Comparison of ENCODE assay signal across 13 cellular contexts in genomic region chr11:6694229-6694535, GRCh38. TPM values are rescaled to one million over a fixed set of nuclear protein-coding genes. Genes with fewer than 3 reads are reported as not detected.
DNase-seq lines count a peak whose midpoint lies in the region; ATAC-seq and TF ChIP-seq lines count a peak whose summit lies in the region.
"Had no signal": no experiment of that assay in that cellular context is flagged by ENCODE, and none has a peak within 500 bp of the region (broad histone marks: within the 10 kb centered on the region; RNA-seq: fewer than 3 reads in every experiment).

No MANE protein-coding gene starts in this region.

- no peak for TF ChIP-seq POLR2A in upper lobe of left lung (IDR thresholded peaks at IDR 0.05)

- H3K9me3 ChIP-seq in right atrium auricular region, result no peaks in the 10 kb centered on the region
- no peaks in the 10 kb centered on the region for H3K9me3 ChIP-seq in upper lobe of left lung
- H3K9me3 ChIP-seq: colonic mucosa had no signal

- H3K27ac ChIP-seq in right atrium auricular region, result peak overlapping the region; percentile 71
- H3K27ac ChIP-seq in upper lobe of left lung, result peak overlapping the region; percentile 64 to 83 (median 72)

- H3K36me3 ChIP-seq in right atrium auricular region (no peaks in the 10 kb centered on the region), upper lobe of left lung (no peaks in the 10 kb centered on the region)
- H3K36me3 ChIP-seq: colonic mucosa had no signal

- DNase-seq in right atrium auricular region (ENCODE audit: low spot score) (no peak), left cardiac atrium (no peak), mesothelial cell of epicardium (ENCODE audit: low spot score in 2 of 2, unreplicated experiment in 2 of 2) (no peak), upper lobe of left lung (no peak), GOT3 (lab: John Stamatoyannopoulos, UW) (no peak), NCI-H526 (lab: John Stamatoyannopoulos, UW) (no peak), NCI-H774 (lab: John Stamatoyannopoulos, UW) (no peak)
- DNase-seq: activated B cell treated with CpG ODN at 0.5 μM for 24 hours, H9, NCI-H1930, NCI-H524 had no signal

- TF ChIP-seq EP300 in upper lobe of left lung (IDR thresholded peaks at IDR 0.05), result no peak

- peak overlapping the region; percentile 76 for H3K27ac Mint-ChIP-seq in activated naive CD8-positive, alpha-beta T cell
- H3K27ac Mint-ChIP-seq in mesothelial cell of epicardium, result peak overlapping the region; percentile 16
- H3K27ac Mint-ChIP-seq: activated B cell treated with CpG ODN at 0.5 μM for 24 hours, H9 had no signal

- no peaks in the 10 kb centered on the region for H3K27me3 ChIP-seq in right atrium auricular region
- H3K27me3 ChIP-seq in upper lobe of left lung, result no peaks in the 10 kb centered on the region
- H3K27me3 ChIP-seq: colonic mucosa had no signal

- no peak for ATAC-seq in left cardiac atrium
- ATAC-seq in upper lobe of left lung (ENCODE audit: low FRiP score in 2 of 2), result no peak

- H3K4me3 Mint-ChIP-seq in activated naive CD8-positive, alpha-beta T cell, result peak overlapping the region; percentile 64
- H3K4me3 Mint-ChIP-seq in mesothelial cell of epicardium, result no peak overlapping the region
- H3K4me3 Mint-ChIP-seq: activated B cell treated with CpG ODN at 0.5 μM for 24 hours, H9 had no signal

- H3K36me3 Mint-ChIP-seq in activated naive CD8-positive, alpha-beta T cell, result no peaks in the 10 kb centered on the region
- no peaks in the 10 kb centered on the region for H3K36me3 Mint-ChIP-seq in mesothelial cell of epicardium

- no peak for TF ChIP-seq CTCF in right atrium auricular region (IDR thresholded peaks at IDR 0.05)
- no peak for TF ChIP-seq CTCF in mesothelial cell of epicardium (IDR thresholded peaks at IDR 0.05; ENCODE audit: unreplicated experiment)
- TF ChIP-seq CTCF in upper lobe of left lung (IDR thresholded peaks at IDR 0.05), result no peak

- H3K27me3 Mint-ChIP-seq in activated naive CD8-positive, alpha-beta T cell, result no peaks in the 10 kb centered on the region
- H3K27me3 Mint-ChIP-seq in mesothelial cell of epicardium (ENCODE audit: low read depth), result no peaks in the 10 kb centered on the region
- H3K27me3 Mint-ChIP-seq: activated B cell treated with CpG ODN at 0.5 μM for 24 hours had no signal

- H3K4me1 Mint-ChIP-seq in activated naive CD8-positive, alpha-beta T cell (ENCODE audit: low read depth), result peaks cover 34% of the 10 kb centered on the region
- peaks cover 12% of the 10 kb centered on the region for H3K4me1 Mint-ChIP-seq in mesothelial cell of epicardium
- H3K4me1 Mint-ChIP-seq: activated B cell treated with CpG ODN at 0.5 μM for 24 hours had no signal

- 0 to 13% methylated on average over 1 of the region's 1 CpG for WGBS in upper lobe of left lung, 2 donors

- H3K9me3 Mint-ChIP-seq in activated naive CD8-positive, alpha-beta T cell (ENCODE audit: low read depth), result no peaks in the 10 kb centered on the region
- peaks cover 5% of the 10 kb centered on the region for H3K9me3 Mint-ChIP-seq in mesothelial cell of epicardium
- H3K9me3 Mint-ChIP-seq: activated B cell treated with CpG ODN at 0.5 μM for 24 hours had no signal

- H3K4me3 ChIP-seq in right atrium auricular region (no peak overlapping the region), upper lobe of left lung (no peak overlapping the region)
- H3K4me3 ChIP-seq: colonic mucosa had no signal

- intact Hi-C loops in left cardiac atrium (cut with DNase I), result no loop called here

- peaks cover 0 to 20% of the 10 kb centered on the region in 2 donors for H3K4me1 ChIP-seq in right atrium auricular region
- peaks cover 13 to 25% (median 23%) of the 10 kb centered on the region in 4 donors for H3K4me1 ChIP-seq in upper lobe of left lung
- H3K4me1 ChIP-seq: colonic mucosa had no signal

RNA-seq across cellular contexts. Expression of gene MRPL17, which starts 11.0 kb away (rescaled TPM):
- 10 to 100 TPM; 30.8 to 97.8 TPM for total RNA-seq in right atrium auricular region
- total RNA-seq in left cardiac atrium, result 10 to 100 TPM; 40.0 to 48.6 TPM
- 41.6 to 45.3 TPM (median 42.7 TPM) in 3 replicates for total RNA-seq in mesothelial cell of epicardium
- 10 to 100 TPM; 12.6 to 49.2 (median 22.8) TPM for total RNA-seq in upper lobe of left lung

RNA-seq across cellular contexts. Expression of gene DCHS1, which starts 38.6 kb away (rescaled TPM):
- total RNA-seq in right atrium auricular region (10 to 100 TPM in 1 of 2 donors, 1 to 10 TPM in 1; 9.3 to 23.0 TPM), left cardiac atrium (10 to 100 TPM; 14.4 to 15.8 TPM), mesothelial cell of epicardium (75.9 to 81.2 TPM (median 77.3 TPM) in 3 replicates), upper lobe of left lung (10 to 100 TPM in 4 of 6 donors, 1 to 10 TPM in 2; 9.2 to 32.2 (median 12.8) TPM)
